ENCODE assay signal across 1 cellular context in genomic region chrX:47815901-47816845, GRCh38.
TF ChIP-seq lines count a peak whose summit lies in the region.

No MANE protein-coding gene starts in this region.

TF ChIP-seq in A549, 52 proteins besides CTCF, POLR2A, EP300 and RAD21 (continued from another document):
- no peak for TF ChIP-seq REST (IDR thresholded peaks at IDR 0.05)
- no peak for TF ChIP-seq EHF (CRISPR knock-in tag; IDR thresholded peaks at IDR 0.05)
- TF ChIP-seq RCOR1 (IDR thresholded peaks at IDR 0.05; ENCODE audit: low read depth, low read length), result no peak
- TF ChIP-seq FOXS1 (CRISPR knock-in tag; IDR thresholded peaks at IDR 0.05), result no peak
- no peak for TF ChIP-seq CEBPB (IDR thresholded peaks at IDR 0.05)
- TF ChIP-seq ZSCAN20 (CRISPR knock-in tag; IDR thresholded peaks at IDR 0.05), result no peak
- no peak for TF ChIP-seq KDM5A (IDR thresholded peaks at IDR 0.05)
- no peak for TF ChIP-seq MAFK (IDR thresholded peaks at IDR 0.05; ENCODE audit: partially characterized antibody)
- no peak for TF ChIP-seq RFX5 (IDR thresholded peaks at IDR 0.05)
- no peak for TF ChIP-seq NFE2L2 (conservative IDR thresholded peaks at IDR 0.05; ENCODE audit: low read length)
- TF ChIP-seq CBX8 (IDR thresholded peaks at IDR 0.05), result no peak
- TF ChIP-seq ELK1 (IDR thresholded peaks at IDR 0.05; ENCODE audit: low read depth, low read length), result no peak
- TF ChIP-seq RNF2 (IDR thresholded peaks at IDR 0.05; ENCODE audit: borderline replicate concordance, low read depth), result no peak
- no peak for TF ChIP-seq ESRRA (IDR thresholded peaks at IDR 0.05; ENCODE audit: borderline replicate concordance, low read length)
- TF ChIP-seq HOXB13 (CRISPR knock-in tag; IDR thresholded peaks at IDR 0.05; ENCODE audit: low read depth), result no peak
